In genomic region chr10:28312572-28312971, GRCh38 we compare ENCODE assay signal across 18 cellular contexts.
"Had no signal": no experiment of that assay in that cellular context is flagged by ENCODE, and none has a peak within 500 bp of the region (broad histone marks: within the 10 kb centered on the region; RNA-seq: fewer than 3 reads in every experiment).

No MANE protein-coding gene starts in this region.

- H3K36me3 Mint-ChIP-seq: brain, neural progenitor cell had no signal

- H3K9me3 ChIP-seq: left ventricle myocardium inferior, thyroid gland had no signal

- H3K4me2 ChIP-seq: neural progenitor cell had no signal

- H3K4me3 ChIP-seq: coronary artery, left ventricle myocardium inferior, neural progenitor cell, thyroid gland had no signal

- H3K27ac ChIP-seq: coronary artery, left ventricle myocardium inferior, neural progenitor cell, thyroid gland had no signal

- H3K9ac ChIP-seq: neural progenitor cell had no signal

- H3K36me3 ChIP-seq: left ventricle myocardium inferior, neural progenitor cell, thyroid gland had no signal

- H3K27me3 Mint-ChIP-seq: activated naive CD4-positive, alpha-beta T cell treated with anti-CD3 and anti-CD28 coated beads, Interleukin-2, amount 50 U/mL, for 24 hours; activated T-cell treated with anti-CD3 and anti-CD28 coated beads, Interleukin-2, amount 50 U/mL, for 24 hours; central memory CD8-positive, alpha-beta T cell had no signal

- H3K27me3 ChIP-seq: thyroid gland had no signal

- H3K4me3 Mint-ChIP-seq: activated naive CD4-positive, alpha-beta T cell treated with anti-CD3 and anti-CD28 coated beads, Interleukin-2, amount 50 U/mL, for 24 hours; activated T-cell treated with anti-CD3 and anti-CD28 coated beads, Interleukin-2, amount 50 U/mL, for 24 hours; brain; central memory CD8-positive, alpha-beta T cell; naive B cell; neural progenitor cell; stimulated activated memory B cell treated with anti-CD40 and anti-IgM and Interleukin-4, amounts not matched to agents 10 μg/mL and 1 μg/mL and 100 μg/mL, for 72 hours had no signal

- H3K4me1 Mint-ChIP-seq: brain; stimulated activated memory B cell treated with anti-CD40 and anti-IgM and Interleukin-4, amounts not matched to agents 10 μg/mL and 1 μg/mL and 100 μg/mL, for 72 hours had no signal

- H3K9me3 Mint-ChIP-seq: activated naive CD4-positive, alpha-beta T cell treated with anti-CD3 and anti-CD28 coated beads, Interleukin-2, amount 50 U/mL, for 24 hours; central memory CD8-positive, alpha-beta T cell; neural progenitor cell had no signal

- ATAC-seq: esophagus mucosa; stimulated activated memory B cell treated with anti-CD40 and anti-IgM and Interleukin-4, amounts not matched to agents 10 μg/mL and 1 μg/mL and 100 μg/mL, for 72 hours had no signal

- DNase-seq: activated CD4-positive, alpha-beta T cell treated with anti-CD3 and anti-CD28 coated beads, Interleukin-2, amount 50 U/mL, for 48 hours; activated CD4-positive, CD25-positive, alpha-beta regulatory T cell treated with anti-CD3 and anti-CD28 coated beads, Interleukin-2, amount 50 U/mL, for 72 hours; activated effector memory CD4-positive, alpha-beta T cell treated with anti-CD3 and anti-CD28 coated beads, Interleukin-2, amount 50 U/mL, for 16 hours; activated T-cell treated with anti-CD3 and anti-CD28 coated beads, Interleukin-2, amount 50 U/mL, for 24 hours; amygdala; left ventricle myocardium inferior; naive B cell; retina; stimulated activated CD4-positive, alpha-beta T cell treated with anti-CD3 and anti-CD28 coated beads, Interleukin-2, amount 100 ng/mL, for 48 hours; T-helper 9 cell; thyroid gland had no signal

- H3K27ac Mint-ChIP-seq: activated naive CD4-positive, alpha-beta T cell treated with anti-CD3 and anti-CD28 coated beads, Interleukin-2, amount 50 U/mL, for 24 hours; activated T-cell treated with anti-CD3 and anti-CD28 coated beads, Interleukin-2, amount 50 U/mL, for 24 hours; brain; neural progenitor cell; stimulated activated memory B cell treated with anti-CD40 and anti-IgM and Interleukin-4, amounts not matched to agents 10 μg/mL and 1 μg/mL and 100 μg/mL, for 72 hours had no signal

- H2AFZ ChIP-seq: neural progenitor cell had no signal

- H3K4me1 ChIP-seq: neural progenitor cell, thyroid gland had no signal
